Comparison of ENCODE assay signal across 11 cellular contexts in the genomic region with DNA sequence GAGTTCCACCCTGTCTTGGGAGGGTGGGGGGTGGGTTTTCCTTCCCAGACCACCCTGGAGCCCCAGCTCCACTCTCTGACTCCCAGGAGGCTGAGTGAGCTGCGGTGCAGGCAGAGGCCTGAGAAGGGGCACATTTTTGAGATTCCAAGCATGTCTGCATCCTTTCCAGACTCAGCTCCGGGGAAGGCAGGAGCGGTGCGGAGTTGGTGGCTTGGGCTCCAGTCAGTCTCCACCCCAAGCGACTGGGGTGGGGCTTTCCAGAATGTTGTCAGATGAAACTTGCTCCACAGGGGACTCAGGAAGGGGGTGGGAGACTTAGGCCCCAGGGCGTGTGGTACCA. TPM values are rescaled to one million over a fixed set of nuclear protein-coding genes. Genes with fewer than 3 reads are reported as not detected.
A peak's percentile ranks its signal among the peaks of the same experiment; 100 is the strongest.
DNase-seq lines count a peak whose midpoint lies in the region; ATAC-seq, FAIRE-seq and TF ChIP-seq lines count a peak whose summit lies in the region.
"Had no signal": no experiment of that assay in that cellular context is flagged by ENCODE, and none has a peak within 500 bp of the region (broad histone marks: within the 10 kb centered on the region; RNA-seq: fewer than 3 reads in every experiment).

No MANE protein-coding gene starts in this region.

- ATAC-seq in HG03108 (IDR thresholded peaks at IDR 0.05; ENCODE audit: unreplicated experiment) = no peak
- ATAC-seq: psoas muscle had no signal

- peak overlapping the region in 2 of 4 donors; percentile 20 to 62 for H3K27ac ChIP-seq in sigmoid colon
- H3K27ac ChIP-seq: psoas muscle had no signal

- TF ChIP-seq POLR2A in H54 (IDR thresholded peaks at IDR 0.05; ENCODE audit: low read depth, low read length) = no peak
- TF ChIP-seq POLR2A in sigmoid colon (IDR thresholded peaks at IDR 0.05) = no peak

- H3K4me1 ChIP-seq in sigmoid colon = peaks cover 0 to 20% (median 17%) of the 10 kb centered on the region in 4 donors
- H3K4me1 ChIP-seq: psoas muscle had no signal

- TF ChIP-seq CTCF in sigmoid colon (IDR thresholded peaks at IDR 0.05) = no peak

- FAIRE-seq in H54 (lab: Jason Lieb, UNC) (no peak), TTC549 (lab: Jason Lieb, UNC) (peak; percentile 33)

- H3K27me3 ChIP-seq in sigmoid colon = no peaks in the 10 kb centered on the region

- H3K4me3 ChIP-seq in sigmoid colon = no peak overlapping the region
- H3K4me3 ChIP-seq: psoas muscle had no signal

- peak; percentile 61 for DNase-seq in H54 (ENCODE audit: insufficient read length, low spot score)
- peak; percentile 84 for DNase-seq in iPS DF 4.7 (ENCODE audit: extremely low read depth, low spot score)
- DNase-seq in sigmoid colon = peak; percentile 64
- no peak for DNase-seq in NCI-H1048 (lab: John Stamatoyannopoulos, UW)
- no peak for DNase-seq in activated CD4-positive, CD25-positive, alpha-beta regulatory T cell (lab: John Stamatoyannopoulos, UW)
- DNase-seq in D341Med (ENCODE audit: low spot score) = no peak
- DNase-seq: activated naive CD4-positive, alpha-beta T cell treated with anti-CD3 and anti-CD28 coated beads for 36 hours; NCI-H524 had no signal

- H3K9me3 ChIP-seq in sigmoid colon = no peaks in the 10 kb centered on the region
- H3K9me3 ChIP-seq: psoas muscle had no signal

- H3K36me3 ChIP-seq in sigmoid colon = no peaks in the 10 kb centered on the region

- no peak for TF ChIP-seq EP300 in sigmoid colon (IDR thresholded peaks at IDR 0.05)

- intact Hi-C loops in sigmoid colon (cut with DNase I) = no loop called here

- WGBS in sigmoid colon, 2 donors = 34 to 55% methylated on average over 6 of the region's 6 CpGs

RNA-seq across cellular contexts. Expression of a gene that starts 44.2 kb away (rescaled TPM):
- total RNA-seq in sigmoid colon = 10 to 100 TPM; 13.2 to 27.4 (median 17.1) TPM
- 10 to 100 TPM; 12.0 to 25.1 (median 12.7) TPM for polyA plus RNA-seq in sigmoid colon

Comparison
In these comparisons a context has a peak if more than half of its experiments do, and no peak if none do; other contexts are left out.
1. DNase-seq: peak in H54 (single experiment), iPS DF 4.7 (single experiment) and sigmoid colon (single experiment); none in NCI-H1048 (single experiment), activated CD4-positive, CD25-positive, alpha-beta regulatory T cell (0 of 4) and D341Med (single experiment).